In the genomic region with DNA sequence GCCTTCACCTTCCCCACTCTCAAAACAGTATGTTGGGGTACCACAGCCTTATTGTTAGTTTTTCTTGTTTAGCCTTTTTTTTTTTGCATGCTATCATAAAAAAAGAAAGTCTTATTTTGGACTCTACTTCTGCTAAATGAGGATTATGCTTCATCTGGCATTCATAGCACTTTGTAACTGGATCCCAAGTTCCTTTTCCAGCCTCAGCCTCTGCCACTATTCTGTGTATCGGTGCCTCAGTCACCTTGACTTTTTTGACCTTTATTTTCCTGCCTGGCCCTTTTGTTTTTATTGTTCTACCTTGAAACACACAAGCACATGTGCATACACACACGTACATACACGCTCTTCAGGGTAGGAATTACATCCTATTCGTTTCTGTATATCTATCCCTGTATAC, we compare ENCODE assay signal across 22 cellular contexts. TPM values are rescaled to one million over a fixed set of nuclear protein-coding genes. Genes with fewer than 3 reads are reported as not detected.
DNase-seq lines count a peak whose midpoint lies in the region; ATAC-seq lines count a peak whose summit lies in the region.
"Had no signal": no experiment of that assay in that cellular context is flagged by ENCODE, and none has a peak within 500 bp of the region (broad histone marks: within the 10 kb centered on the region; RNA-seq: fewer than 3 reads in every experiment).

No MANE protein-coding gene starts in this region.

- no peak for DNase-seq in activated naive CD8-positive, alpha-beta T cell treated with anti-CD3 and anti-CD28 coated beads for 36 hours
- DNase-seq in T-helper 17 cell: no peak
- no peak for DNase-seq in stimulated activated effector memory CD8-positive, alpha-beta T cell treated with anti-CD3 and anti-CD28 coated beads, Interleukin-12 subunit alpha, Interleukin-12 subunit beta, amount 100 ng/mL, for 72 hours (ENCODE audit: low spot score in 2 of 2)
- no peak for DNase-seq in stimulated activated CD4-positive, alpha-beta T cell treated with anti-CD3 and anti-CD28 coated beads, Interleukin-2, amount 100 ng/mL, for 24 hours
- DNase-seq: DND-41, GDM1, HFFc6, KG1, NCI-H1048, NCI-H2107, NCI-H226, NCI-H526 treated with DMSO at 0.1 percent for 48 hours had no signal

- H3K36me3 Mint-ChIP-seq in activated naive CD8-positive, alpha-beta T cell: peaks cover 10% of the 10 kb centered on the region
- H3K36me3 Mint-ChIP-seq in activated naive CD8-positive, alpha-beta T cell treated with anti-CD3 and anti-CD28 coated beads for 36 hours: peaks cover 19% of the 10 kb centered on the region
- peaks cover 8% of the 10 kb centered on the region for H3K36me3 Mint-ChIP-seq in T-helper 17 cell (ENCODE audit: low read depth)
- peaks cover 98% of the 10 kb centered on the region for H3K36me3 Mint-ChIP-seq in dendritic cell treated with granulocyte-macrophage colony-stimulating factor and Interleukin-4, amounts not matched to agents 40 ng/mL and 50 ng/mL, for 4 days (ENCODE audit: low read depth)
- peaks cover 100% of the 10 kb centered on the region for H3K36me3 Mint-ChIP-seq in stimulated activated effector memory CD8-positive, alpha-beta T cell treated with anti-CD3 and anti-CD28 coated beads, Interleukin-12 subunit alpha, Interleukin-12 subunit beta, amount 100 ng/mL, for 72 hours

- no peaks in the 10 kb centered on the region for H3K27me3 Mint-ChIP-seq in activated naive CD8-positive, alpha-beta T cell
- H3K27me3 Mint-ChIP-seq in activated naive CD8-positive, alpha-beta T cell treated with anti-CD3 and anti-CD28 coated beads for 36 hours: no peaks in the 10 kb centered on the region
- H3K27me3 Mint-ChIP-seq in T-helper 17 cell: no peaks in the 10 kb centered on the region
- no peaks in the 10 kb centered on the region for H3K27me3 Mint-ChIP-seq in dendritic cell treated with granulocyte-macrophage colony-stimulating factor and Interleukin-4, amounts not matched to agents 40 ng/mL and 50 ng/mL, for 4 days

- peaks cover 6% of the 10 kb centered on the region for H3K4me1 Mint-ChIP-seq in activated naive CD8-positive, alpha-beta T cell (ENCODE audit: low read depth)
- no peaks in the 10 kb centered on the region for H3K4me1 Mint-ChIP-seq in activated naive CD8-positive, alpha-beta T cell treated with anti-CD3 and anti-CD28 coated beads for 36 hours
- peaks cover 13% of the 10 kb centered on the region for H3K4me1 Mint-ChIP-seq in T-helper 17 cell
- H3K4me1 Mint-ChIP-seq in dendritic cell treated with granulocyte-macrophage colony-stimulating factor and Interleukin-4, amounts not matched to agents 40 ng/mL and 50 ng/mL, for 4 days (ENCODE audit: low read depth): peaks cover 33% of the 10 kb centered on the region
- H3K4me1 Mint-ChIP-seq in stimulated activated effector memory CD8-positive, alpha-beta T cell treated with anti-CD3 and anti-CD28 coated beads, Interleukin-12 subunit alpha, Interleukin-12 subunit beta, amount 100 ng/mL, for 72 hours: no peaks in the 10 kb centered on the region

- intact Hi-C loops in dendritic cell treated with granulocyte-macrophage colony-stimulating factor and Interleukin-4, amounts not matched to agents 40 ng/mL and 50 ng/mL, for 4 days (cut with micrococcal nuclease): no loop called here

- no peaks in the 10 kb centered on the region for H3K9me3 ChIP-seq in T-helper 17 cell (ENCODE audit: control insufficient read depth, low read length, poor library complexity, severe bottlenecking)

- no peak overlapping the region for H3K4me3 Mint-ChIP-seq in activated naive CD8-positive, alpha-beta T cell
- no peak overlapping the region for H3K4me3 Mint-ChIP-seq in activated naive CD8-positive, alpha-beta T cell treated with anti-CD3 and anti-CD28 coated beads for 36 hours
- H3K4me3 Mint-ChIP-seq in T-helper 17 cell: no peak overlapping the region
- no peak overlapping the region for H3K4me3 Mint-ChIP-seq in dendritic cell treated with granulocyte-macrophage colony-stimulating factor and Interleukin-4, amounts not matched to agents 40 ng/mL and 50 ng/mL, for 4 days
- no peak overlapping the region for H3K4me3 Mint-ChIP-seq in stimulated activated effector memory CD8-positive, alpha-beta T cell treated with anti-CD3 and anti-CD28 coated beads, Interleukin-12 subunit alpha, Interleukin-12 subunit beta, amount 100 ng/mL, for 72 hours
- H3K4me3 Mint-ChIP-seq: CD14-positive monocyte, HFFc6 had no signal

- no peaks in the 10 kb centered on the region for H3K9me3 Mint-ChIP-seq in activated naive CD8-positive, alpha-beta T cell (ENCODE audit: low read depth)
- no peaks in the 10 kb centered on the region for H3K9me3 Mint-ChIP-seq in activated naive CD8-positive, alpha-beta T cell treated with anti-CD3 and anti-CD28 coated beads for 36 hours
- no peaks in the 10 kb centered on the region for H3K9me3 Mint-ChIP-seq in dendritic cell treated with granulocyte-macrophage colony-stimulating factor and Interleukin-4, amounts not matched to agents 40 ng/mL and 50 ng/mL, for 4 days
- no peaks in the 10 kb centered on the region for H3K9me3 Mint-ChIP-seq in stimulated activated effector memory CD8-positive, alpha-beta T cell treated with anti-CD3 and anti-CD28 coated beads, Interleukin-12 subunit alpha, Interleukin-12 subunit beta, amount 100 ng/mL, for 72 hours
- H3K9me3 Mint-ChIP-seq: CD14-positive monocyte, HFFc6 had no signal

- peak overlapping the region; percentile 64 for H3K27ac Mint-ChIP-seq in activated naive CD8-positive, alpha-beta T cell
- no peak overlapping the region for H3K27ac Mint-ChIP-seq in activated naive CD8-positive, alpha-beta T cell treated with anti-CD3 and anti-CD28 coated beads for 36 hours
- peak overlapping the region; percentile 77 for H3K27ac Mint-ChIP-seq in T-helper 17 cell
- peak overlapping the region; percentile 11 for H3K27ac Mint-ChIP-seq in dendritic cell treated with granulocyte-macrophage colony-stimulating factor and Interleukin-4, amounts not matched to agents 40 ng/mL and 50 ng/mL, for 4 days
- peak overlapping the region; percentile 30 for H3K27ac Mint-ChIP-seq in stimulated activated effector memory CD8-positive, alpha-beta T cell treated with anti-CD3 and anti-CD28 coated beads, Interleukin-12 subunit alpha, Interleukin-12 subunit beta, amount 100 ng/mL, for 72 hours
- H3K27ac Mint-ChIP-seq: HFFc6 had no signal

- ATAC-seq in T-helper 17 cell: no peak
- ATAC-seq in stimulated activated effector memory CD8-positive, alpha-beta T cell treated with anti-CD3 and anti-CD28 coated beads, Interleukin-12 subunit alpha, Interleukin-12 subunit beta, amount 100 ng/mL, for 72 hours: no peak
- ATAC-seq in GM21381 (IDR thresholded peaks at IDR 0.05; ENCODE audit: unreplicated experiment): no peak
- ATAC-seq in HG02763 (IDR thresholded peaks at IDR 0.05; ENCODE audit: unreplicated experiment): no peak

RNA-seq across cellular contexts. Expression of gene MAML1, which starts 8.5 kb away (rescaled TPM):
- total RNA-seq in activated naive CD8-positive, alpha-beta T cell treated with anti-CD3 and anti-CD28 coated beads for 36 hours: 10 to 100 TPM; 24.1 to 24.2 TPM
- 10 to 100 TPM; 28.4 to 33.2 TPM for total RNA-seq in T-helper 17 cell

RNA-seq across cellular contexts. Expression of gene CANX, which starts 25.4 kb away (rescaled TPM):
- 100 to 1,000 TPM; 535 to 571 TPM for total RNA-seq in activated naive CD8-positive, alpha-beta T cell treated with anti-CD3 and anti-CD28 coated beads for 36 hours
- total RNA-seq in T-helper 17 cell: 100 to 1,000 TPM; 235 to 238 TPM

RNA-seq across cellular contexts. Expression of gene CBY3, which starts 43.3 kb away (rescaled TPM):
- total RNA-seq in activated naive CD8-positive, alpha-beta T cell treated with anti-CD3 and anti-CD28 coated beads for 36 hours: 1 to 10 TPM in 1 of 2 experiments, under 1 TPM in 1; 0.68 to 1.1 TPM
- not detected for total RNA-seq in T-helper 17 cell
- total RNA-seq: A673, H4, HFFc6, M059J, OCI-LY7, RPMI7951 had no signal
